In genomic region chr9:124353166-124353768, GRCh38 we compare ENCODE assay signal across 23 cellular contexts.
DNase-seq lines count a peak whose midpoint lies in the region; ATAC-seq, FAIRE-seq and TF ChIP-seq lines count a peak whose summit lies in the region.
"Had no signal": no experiment of that assay in that cellular context is flagged by ENCODE, and none has a peak within 500 bp of the region (broad histone marks: within the 10 kb centered on the region; RNA-seq: fewer than 3 reads in every experiment).

No MANE protein-coding gene starts in this region.

- no peak for TF ChIP-seq EP300 in A549 (IDR thresholded peaks at IDR 0.05)

- CTCF ChIA-PET in A549 (lab: Yijun Ruan, JAX), result interaction anchor here (0.6 to 1.7 kb wide), 4 partner anchors 9 to 226 kb away, joined by 3 to 6 read pairs (median 4); no protein-coding TSS in a partner anchor

- no peak overlapping the region for H3K4me2 ChIP-seq in A549
- H3K4me2 ChIP-seq in GM23338, result no peak overlapping the region

- H3K4me1 ChIP-seq in A549, result no peaks in the 10 kb centered on the region
- peaks cover 9% of the 10 kb centered on the region; the same call in 1 of the 2 replicates for H3K4me1 ChIP-seq in GM23338 (ENCODE audit: insufficient read depth)
- H3K4me1 ChIP-seq: HAP-1 had no signal

- DNase-seq in A549 (ENCODE audit: low read depth in 1 of 2, low spot score in 1 of 2) (no peak), GM23338 (ENCODE audit: low spot score) (no peak), bronchial epithelial cell (ENCODE audit: low read depth) (no peak), natural killer cell (no peak), NCI-H2227 (lab: John Stamatoyannopoulos, UW; ENCODE audit: unreplicated experiment) (no peak), SHP77 (lab: John Stamatoyannopoulos, UW) (no peak), DMS53 treated with DMSO at 0.1 percent for 48 hours (lab: John Stamatoyannopoulos, UW; ENCODE audit: unreplicated experiment) (no peak)
- DNase-seq: activated CD4-positive, alpha-beta memory T cell treated with anti-CD3 and anti-CD28 coated beads, Interleukin-2, amount 10 ng/mL, durations not matched to agents 7 days and 5 days; activated T-cell treated with anti-CD3 and anti-CD28 coated beads, Interleukin-2, amount 50 U/mL, for 48 hours; CD8-positive, alpha-beta memory T cell; DND-41; NCI-H1048; NCI-H2081; NCI-H510A treated with DMSO at 0.1 percent for 48 hours; Right ventricle myocardium superior; stimulated activated CD4-positive, alpha-beta T cell treated with anti-CD3 and anti-CD28 coated beads, Interleukin-15, amount 100 ng/mL, for 24 hours; stimulated activated naive CD4-positive, alpha-beta T cell treated with Interleukin-2 at 50 U/mL for 16 hours had no signal

- TF ChIP-seq RAD21 in A549 (conservative IDR thresholded peaks at IDR 0.05 in 1 of 2, IDR thresholded peaks at IDR 0.05 in 1 of 2), result no peak

- POLR2A ChIA-PET in A549 (lab: Yijun Ruan, JAX), result no interaction called here

- 98% methylated on average over 7 of the region's 7 CpGs for WGBS in A549 (ENCODE audit: missing lambda C conversion rate)

- no peak overlapping the region for H2AFZ ChIP-seq in GM23338

- H3K27me3 Mint-ChIP-seq in GM23338 (ENCODE audit: insufficient read depth, low read depth, poor library complexity) (peaks cover 22% of the 10 kb centered on the region), natural killer cell (ENCODE audit: low read depth in 2 of 2) (no peaks in the 10 kb centered on the region)
- H3K27me3 Mint-ChIP-seq: activated CD4-positive, alpha-beta memory T cell treated with anti-CD3 and anti-CD28 coated beads, Interleukin-2, amount 10 ng/mL, durations not matched to agents 7 days and 5 days; activated naive CD8-positive, alpha-beta T cell had no signal

- H3K27ac ChIP-seq in A549 (no peak overlapping the region), GM23338 (ENCODE audit: low read depth) (0 out of 2 replicates have a peak overlapping the region, but pooled peaks have one; percentile 39)
- H3K27ac ChIP-seq: VCaP had no signal

- intact Hi-C loops in natural killer cell (cut with micrococcal nuclease), result no loop called here

- no peak for ATAC-seq in A549
- no peak for ATAC-seq in GM23338
- ATAC-seq in natural killer cell, result no peak
- ATAC-seq in GM21717 (IDR thresholded peaks at IDR 0.05; ENCODE audit: unreplicated experiment), result no peak

- H3K36me3 Mint-ChIP-seq in GM23338 (ENCODE audit: low read depth) (peaks cover 54% of the 10 kb centered on the region), natural killer cell (no peaks in the 10 kb centered on the region)

- H3K9me2 ChIP-seq in GM23338 (ENCODE audit: insufficient read depth), result no peaks in the 10 kb centered on the region

- H4K20me1 ChIP-seq in GM23338 (replicated peaks; ENCODE audit: insufficient read depth), result peaks cover 12% of the 10 kb centered on the region

- H3K9me3 Mint-ChIP-seq in GM23338, result no peaks in the 10 kb centered on the region
- H3K9me3 Mint-ChIP-seq in natural killer cell, result no peaks in the 10 kb centered on the region
- H3K9me3 Mint-ChIP-seq: activated CD4-positive, alpha-beta memory T cell treated with anti-CD3 and anti-CD28 coated beads, Interleukin-2, amount 10 ng/mL, durations not matched to agents 7 days and 5 days; CD8-positive, alpha-beta memory T cell; nephron had no signal

- TF ChIP-seq CTCF in A549 (IDR thresholded peaks at IDR 0.05), result no peak
- no peak for TF ChIP-seq CTCF in GM23338 (conservative IDR thresholded peaks at IDR 0.05; ENCODE audit: low read depth in 2 of 2)
- no peak for TF ChIP-seq CTCF in bronchial epithelial cell (IDR thresholded peaks at IDR 0.05; ENCODE audit: insufficient read depth, low read length, severe bottlenecking)
- no peak for TF ChIP-seq CTCF in natural killer cell (IDR thresholded peaks at IDR 0.05)

- no peaks in the 10 kb centered on the region for H3K9me3 ChIP-seq in A549
- H3K9me3 ChIP-seq: HAP-1 had no signal

- H3K27me3 ChIP-seq in GM23338 (ENCODE audit: insufficient read depth), result no peaks in the 10 kb centered on the region
- H3K27me3 ChIP-seq in bronchial epithelial cell (ENCODE audit: control insufficient read depth, insufficient read depth, low read length), result no peaks in the 10 kb centered on the region

- H3K4me3 ChIP-seq in A549 (no peak overlapping the region), GM23338 (no peak overlapping the region), bronchial epithelial cell (ENCODE audit: low read depth, low read length) (no peak overlapping the region)
- H3K4me3 ChIP-seq: HAP-1 had no signal

- no peak for TF ChIP-seq POLR2A in A549 (IDR thresholded peaks at IDR 0.05; ENCODE audit: low read length)

- peaks cover 20% of the 10 kb centered on the region for H3K79me2 ChIP-seq in GM23338 (replicated peaks; ENCODE audit: insufficient read depth)

- no peak overlapping the region for H3K27ac Mint-ChIP-seq in GM23338
- peak overlapping the region; percentile 64 to 70 for H3K27ac Mint-ChIP-seq in natural killer cell
- H3K27ac Mint-ChIP-seq: activated CD4-positive, alpha-beta memory T cell treated with anti-CD3 and anti-CD28 coated beads, Interleukin-2, amount 10 ng/mL, durations not matched to agents 7 days and 5 days; nephron had no signal

- no peaks in the 10 kb centered on the region for H3F3A ChIP-seq in GM23338 (replicated peaks; ENCODE audit: low read depth)

- H3K4me3 Mint-ChIP-seq in GM23338 (no peak overlapping the region), natural killer cell (no peak overlapping the region)
- H3K4me3 Mint-ChIP-seq: activated CD4-positive, alpha-beta memory T cell treated with anti-CD3 and anti-CD28 coated beads, Interleukin-2, amount 10 ng/mL, durations not matched to agents 7 days and 5 days; activated naive CD8-positive, alpha-beta T cell; CD8-positive, alpha-beta memory T cell; nephron had no signal

- FAIRE-seq in A549 (lab: Jason Lieb, UNC), result no peak
- peak; percentile 75 for FAIRE-seq in bronchial epithelial cell (lab: Jason Lieb, UNC)
- FAIRE-seq: GM18507 had no signal

- H3K4me1 Mint-ChIP-seq in GM23338 (peaks cover 10% of the 10 kb centered on the region; the same call in 2 of the 3 replicates), natural killer cell (peaks cover 15 to 21% of the 10 kb centered on the region in 2 donors)
- H3K4me1 Mint-ChIP-seq: nephron had no signal

- H3K36me3 ChIP-seq in GM23338 (ENCODE audit: insufficient read depth) (peaks cover 10% of the 10 kb centered on the region; the same call in 1 of the 2 replicates), bronchial epithelial cell (ENCODE audit: control insufficient read depth, insufficient read depth, low read length) (peaks cover 37% of the 10 kb centered on the region)

TF ChIP-seq in A549, 52 proteins besides CTCF, POLR2A, EP300 and RAD21:
- TF ChIP-seq SMC3 (IDR thresholded peaks at IDR 0.05) (no peak), POLR2AphosphoS2 (conservative IDR thresholded peaks at IDR 0.05; ENCODE audit: low read length) (peak; percentile 46; the same call in 1 of the 2 replicates), HOXA7 (CRISPR knock-in tag; IDR thresholded peaks at IDR 0.05) (no peak)

TF ChIP-seq in GM23338, 12 proteins besides CTCF, POLR2A, EP300 and RAD21 (continues in another document):
- no peak for TF ChIP-seq EZH2phosphoT487 (IDR thresholded peaks at IDR 0.05; ENCODE audit: unreplicated experiment)
- no peak for TF ChIP-seq ZNF331 (CRISPR knock-in tag; IDR thresholded peaks at IDR 0.05; ENCODE audit: low read depth)
- TF ChIP-seq NANOG (IDR thresholded peaks at IDR 0.05; ENCODE audit: borderline replicate concordance), result no peak
- TF ChIP-seq REST (IDR thresholded peaks at IDR 0.05; ENCODE audit: unreplicated experiment), result no peak
- no peak for TF ChIP-seq JUNB (IDR thresholded peaks at IDR 0.05; ENCODE audit: unreplicated experiment)
- TF ChIP-seq ZNF114 (CRISPR knock-in tag; IDR thresholded peaks at IDR 0.05), result no peak
